In genomic region chr6:44073612-44074382, GRCh38 we compare ENCODE assay signal across 8 cellular contexts. TPM values are rescaled to one million over a fixed set of nuclear protein-coding genes. Genes with fewer than 3 reads are reported as not detected.
DNase-seq lines count a peak whose midpoint lies in the region; ATAC-seq and TF ChIP-seq lines count a peak whose summit lies in the region.

No MANE protein-coding gene starts in this region.

- H3K27me3 ChIP-seq in mesenchymal stem cell (ENCODE audit: control insufficient read depth in 1 of 2, insufficient read depth in 1 of 2, low read length in 2 of 2): no peaks in the 10 kb centered on the region
- no peaks in the 10 kb centered on the region for H3K27me3 ChIP-seq in aorta (ENCODE audit: control insufficient read depth in 1 of 2, insufficient read depth in 2 of 2, low read length in 1 of 2)

- H3K4me3 ChIP-seq in mesenchymal stem cell (ENCODE audit: insufficient read depth in 1 of 2, low read depth in 1 of 2, low read length in 2 of 2) (peak overlapping the region; percentile 41 to 55), aorta (ENCODE audit: low read length in 2 of 2) (peak overlapping the region; percentile 0 to 43)

- H3K79me1 ChIP-seq in mesenchymal stem cell (replicated peaks; ENCODE audit: low read length, poor library complexity, severe bottlenecking): no peaks in the 10 kb centered on the region

- H3K4me3 Mint-ChIP-seq in IgD-negative memory B cell (peak overlapping the region; percentile 48 to 95 (median 85)), MCF 10A (ENCODE audit: unreplicated experiment) (peak overlapping the region; percentile 71)

- H3K23ac ChIP-seq in mesenchymal stem cell (ENCODE audit: low read length in 2 of 2): no peak overlapping the region

- H3K27ac ChIP-seq in mesenchymal stem cell (ENCODE audit: low read length, poor library complexity, severe bottlenecking) (peak overlapping the region; percentile 9), aorta (ENCODE audit: low read depth in 1 of 2, low read length in 2 of 2) (no peak overlapping the region)

- no peak for DNase-seq in MCF 10A (ENCODE audit: unreplicated experiment)
- DNase-seq in mesenchymal stem cell: peak; percentile 48
- DNase-seq in aorta: no peak
- no peak for DNase-seq in hippocampal formation (lab: John Stamatoyannopoulos, UW)
- DNase-seq in NCI-H1105 (lab: John Stamatoyannopoulos, UW): no peak

- H3K27ac Mint-ChIP-seq in IgD-negative memory B cell: peak overlapping the region in 2 of 3 donors; percentile 10 to 92
- no peak overlapping the region for H3K27ac Mint-ChIP-seq in MCF 10A (ENCODE audit: low read depth, unreplicated experiment)

- no peaks in the 10 kb centered on the region for H3K9me3 Mint-ChIP-seq in IgD-negative memory B cell
- H3K9me3 Mint-ChIP-seq in MCF 10A (ENCODE audit: unreplicated experiment): no peaks in the 10 kb centered on the region

- H2BK12ac ChIP-seq in mesenchymal stem cell (ENCODE audit: low read length in 2 of 2): peak overlapping the region; percentile 49 to 88

- H4K8ac ChIP-seq in mesenchymal stem cell (ENCODE audit: low read length): peak overlapping the region; percentile 97

- peak overlapping the region; percentile 91 for H4K91ac ChIP-seq in mesenchymal stem cell (ENCODE audit: low read length)

- H3K36me3 ChIP-seq in mesenchymal stem cell (ENCODE audit: control insufficient read depth in 1 of 2, insufficient read depth in 2 of 2, low read depth in 1 of 2, low read length in 2 of 2) (no peaks in the 10 kb centered on the region), aorta (ENCODE audit: control insufficient read depth in 1 of 2, insufficient read depth in 2 of 2, low read length in 1 of 2) (no peaks in the 10 kb centered on the region)

- peaks cover 32% of the 10 kb centered on the region for H3K4me1 ChIP-seq in mesenchymal stem cell (ENCODE audit: control insufficient read depth, insufficient read depth, low read depth, low read length)
- no peaks in the 10 kb centered on the region for H3K4me1 ChIP-seq in aorta (ENCODE audit: control insufficient read depth in 1 of 2, insufficient read depth in 2 of 2, low read length in 2 of 2)

- H3K4me1 Mint-ChIP-seq in IgD-negative memory B cell: peaks cover 6 to 11% (median 7%) of the 10 kb centered on the region in 3 donors
- H3K4me1 Mint-ChIP-seq in MCF 10A (ENCODE audit: insufficient read depth, unreplicated experiment): peaks cover 25% of the 10 kb centered on the region

- CTCF ChIA-PET in MCF 10A (lab: Yijun Ruan, JAX): interaction anchor here (0.5 to 4.0 kb wide), 30 partner anchors 9 to 498 kb away, joined by 3 to 72 read pairs (median 4); partner anchors contain the start of genes VEGFA and XPO5

- peak overlapping the region; percentile 82 for H3K9ac ChIP-seq in mesenchymal stem cell (ENCODE audit: low read length)

- H2BK5ac ChIP-seq in mesenchymal stem cell (ENCODE audit: low read depth, low read length, poor library complexity, severe bottlenecking): no peak overlapping the region

- H3K4ac ChIP-seq in mesenchymal stem cell (ENCODE audit: low read depth in 1 of 2, low read length in 2 of 2): peak overlapping the region; percentile 35 to 88

- WGBS in mesenchymal stem cell: 24% methylated on average over 21 of the region's 24 CpGs
- WGBS in aorta, 2 donors: 21 to 27% methylated on average over 20 to 24 of the region's 24 CpGs

- ATAC-seq in GM18858 (IDR thresholded peaks at IDR 0.05; ENCODE audit: unreplicated experiment): peak; percentile 3
- peak; percentile 28 for ATAC-seq in aorta (ENCODE audit: low FRiP score)
- ATAC-seq in GM18870 (IDR thresholded peaks at IDR 0.05; ENCODE audit: unreplicated experiment): no peak

- H2AFZ ChIP-seq in mesenchymal stem cell (ENCODE audit: low read depth, low read length): no peak overlapping the region

- H3K14ac ChIP-seq in mesenchymal stem cell (ENCODE audit: low read length in 2 of 2): no peak overlapping the region

- peak overlapping the region; percentile 87 for H2AK5ac ChIP-seq in mesenchymal stem cell (ENCODE audit: low read length, severe bottlenecking)

- no peak for TF ChIP-seq CTCF in MCF 10A (IDR thresholded peaks at IDR 0.05; ENCODE audit: unreplicated experiment)

- H3K27me3 Mint-ChIP-seq in IgD-negative memory B cell (peaks cover 26% of the 10 kb centered on the region), MCF 10A (ENCODE audit: insufficient read depth, unreplicated experiment) (no peaks in the 10 kb centered on the region)

- POLR2A ChIA-PET in MCF 10A (lab: Yijun Ruan, JAX): interaction anchor here (0.8 to 4.7 kb wide), 8 partner anchors 15 to 444 kb away, joined by 3 to 48 read pairs (median 7); partner anchors contain the start of gene VEGFA

- H3K18ac ChIP-seq in mesenchymal stem cell (ENCODE audit: low read depth in 1 of 2, low read length in 2 of 2): peak overlapping the region; percentile 83 to 87

- H3K4me2 ChIP-seq in mesenchymal stem cell (ENCODE audit: low read length, poor library complexity, severe bottlenecking): peak overlapping the region; percentile 36

- intact Hi-C loops in MCF 10A (cut with micrococcal nuclease): loop anchor here (1.0 to 5.0 kb wide), 5 partner anchors 61 to 349 kb away; no protein-coding TSS in a partner anchor
- intact Hi-C loops in aorta (cut with DNase I): loop anchor here (1.0 to 5.0 kb wide), 2 partner anchors 81 to 304 kb away; no protein-coding TSS in a partner anchor

- BruUV-seq in MCF 10A (replicated peaks; lab: Mats Ljungman, UMichigan): no TSS peak

- H3K9me3 ChIP-seq in mesenchymal stem cell (ENCODE audit: control insufficient read depth, low read length) (no peaks in the 10 kb centered on the region), aorta (ENCODE audit: control insufficient read depth, low read length) (no peaks in the 10 kb centered on the region)

- peak overlapping the region; percentile 30 for H2BK15ac ChIP-seq in mesenchymal stem cell (ENCODE audit: low read depth, poor library complexity, severe bottlenecking)

- peaks cover 3% of the 10 kb centered on the region for H3K36me3 Mint-ChIP-seq in IgD-negative memory B cell
- no peaks in the 10 kb centered on the region for H3K36me3 Mint-ChIP-seq in MCF 10A (ENCODE audit: insufficient read depth, unreplicated experiment)

- peak overlapping the region; percentile 98 for H2BK120ac ChIP-seq in mesenchymal stem cell (ENCODE audit: low read depth, low read length)

RNA-seq across cellular contexts. Expression of gene MRPL14, which starts 53.5 kb away (rescaled TPM):
- polyA plus RNA-seq in IgD-negative memory B cell: 70.6 TPM
- 47.6 and 66.8 TPM in 2 replicates for total RNA-seq in MCF 10A (2022)
- polyA plus RNA-seq in mesenchymal stem cell (2013, experiment 1 of 2): 59.8 TPM
- polyA plus RNA-seq in mesenchymal stem cell (2013, experiment 2 of 2): 63.5 TPM
- total RNA-seq in aorta: 10 to 100 TPM; 24.6 to 24.9 TPM
- 10 to 100 TPM; 39.0 to 40.3 TPM for polyA plus RNA-seq in aorta

RNA-seq across cellular contexts. Expression of gene TMEM63B, which starts 53.6 kb away (rescaled TPM):
- polyA plus RNA-seq in IgD-negative memory B cell (2.8 TPM), aorta (10 to 100 TPM in 1 of 2 donors, 1 to 10 TPM in 1; 6.1 to 15.0 TPM)
- total RNA-seq in MCF 10A (2022) (22.3 and 22.6 TPM in 2 replicates), aorta (10 to 100 TPM; 16.0 to 23.5 TPM)
- 28.7 TPM for polyA plus RNA-seq in mesenchymal stem cell (2013, experiment 1 of 2)
- polyA plus RNA-seq in mesenchymal stem cell (2013, experiment 2 of 2): 27.8 TPM
